25 cellular contexts compared by ENCODE assay signal in the genomic region with DNA sequence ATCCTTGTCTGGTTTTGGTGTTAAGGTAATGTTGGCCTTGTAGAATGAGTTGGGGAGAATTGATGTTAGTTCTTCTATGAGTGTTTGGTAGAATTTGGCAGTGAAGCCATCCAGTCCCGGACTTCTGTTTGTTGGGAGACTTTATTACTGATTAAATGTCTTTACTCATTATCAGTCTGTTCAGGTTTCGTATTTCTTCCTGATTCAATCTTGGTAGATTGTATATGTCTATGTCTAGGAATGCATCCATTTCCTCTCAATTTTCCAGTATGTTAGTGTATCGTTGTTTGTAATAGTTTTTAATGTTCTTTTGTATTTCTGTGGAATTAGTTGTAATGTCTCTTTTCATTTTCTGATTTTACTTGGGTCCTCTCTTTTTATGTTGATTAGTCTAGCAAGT. TPM values are rescaled to one million over a fixed set of nuclear protein-coding genes. Genes with fewer than 3 reads are reported as not detected.
DNase-seq lines count a peak whose midpoint lies in the region; ATAC-seq and TF ChIP-seq lines count a peak whose summit lies in the region.
"Had no signal": no experiment of that assay in that cellular context is flagged by ENCODE, and none has a peak within 500 bp of the region (broad histone marks: within the 10 kb centered on the region; RNA-seq: fewer than 3 reads in every experiment).

No MANE protein-coding gene starts in this region.

- CTCF ChIA-PET in activated CD4-positive, alpha-beta memory T cell treated with anti-CD3 and anti-CD28 coated beads for 36 hours (lab: Charles Lee): interaction anchor here (1.4 kb wide), 1 partner anchor 40 kb away, joined by 3 read pairs; a partner anchor contains a TSS
- CTCF ChIA-PET in activated CD4-positive, alpha-beta memory T cell treated with anti-CD3 and anti-CD28 coated beads, Interleukin-2, amount 10 ng/mL, durations not matched to agents 7 days and 5 days (lab: Charles Lee): interaction anchor here (1.2 kb wide), 1 partner anchor 18 kb away, joined by 3 read pairs; no protein-coding TSS in a partner anchor

- ATAC-seq in activated T-helper 17 cell treated with anti-CD3 and anti-CD28 coated beads, Interleukin-2, amount 50 U/mL, for 72 hours (replicated peaks): no peak
- no peak for ATAC-seq in GM21619 (IDR thresholded peaks at IDR 0.05; ENCODE audit: unreplicated experiment)
- ATAC-seq: gastroesophageal sphincter, GM12878, lower lobe of right lung had no signal

- no peaks in the 10 kb centered on the region for H3K27me3 Mint-ChIP-seq in activated CD4-positive, alpha-beta memory T cell treated with anti-CD3 and anti-CD28 coated beads for 36 hours
- no peaks in the 10 kb centered on the region for H3K27me3 Mint-ChIP-seq in activated CD4-positive, alpha-beta memory T cell treated with anti-CD3 and anti-CD28 coated beads, Interleukin-2, amount 10 ng/mL, durations not matched to agents 7 days and 5 days
- no peaks in the 10 kb centered on the region for H3K27me3 Mint-ChIP-seq in activated T-helper 17 cell treated with anti-CD3 and anti-CD28 coated beads, Interleukin-2, amount 50 U/mL, for 72 hours
- H3K27me3 Mint-ChIP-seq in immature natural killer cell (ENCODE audit: low read depth in 3 of 3): peaks cover 0 to 2% (median 0%) of the 10 kb centered on the region in 3 donors
- H3K27me3 Mint-ChIP-seq: brain had no signal

- H3K27ac Mint-ChIP-seq in activated CD4-positive, alpha-beta memory T cell treated with anti-CD3 and anti-CD28 coated beads for 36 hours: peak overlapping the region; percentile 13
- H3K27ac Mint-ChIP-seq in activated CD4-positive, alpha-beta memory T cell treated with anti-CD3 and anti-CD28 coated beads, Interleukin-2, amount 10 ng/mL, durations not matched to agents 7 days and 5 days: no peak overlapping the region
- H3K27ac Mint-ChIP-seq in activated T-helper 17 cell treated with anti-CD3 and anti-CD28 coated beads, Interleukin-2, amount 50 U/mL, for 72 hours: peak overlapping the region; percentile 75
- peak overlapping the region; percentile 56 to 87 (median 80) for H3K27ac Mint-ChIP-seq in immature natural killer cell
- H3K27ac Mint-ChIP-seq: brain had no signal

- TF ChIP-seq POLR2A in spleen (IDR thresholded peaks at IDR 0.05): no peak

- 92 to 96% (median 93%) methylated on average over 3 of the region's 3 CpGs for WGBS in spleen, 5 donors

- peaks cover 39% of the 10 kb centered on the region for H3K36me3 Mint-ChIP-seq in activated CD4-positive, alpha-beta memory T cell treated with anti-CD3 and anti-CD28 coated beads for 36 hours
- peaks cover 68% of the 10 kb centered on the region for H3K36me3 Mint-ChIP-seq in activated CD4-positive, alpha-beta memory T cell treated with anti-CD3 and anti-CD28 coated beads, Interleukin-2, amount 10 ng/mL, durations not matched to agents 7 days and 5 days (ENCODE audit: low read depth)
- H3K36me3 Mint-ChIP-seq in activated T-helper 17 cell treated with anti-CD3 and anti-CD28 coated beads, Interleukin-2, amount 50 U/mL, for 72 hours (ENCODE audit: low read depth): peaks cover 52% of the 10 kb centered on the region
- H3K36me3 Mint-ChIP-seq in immature natural killer cell: peaks cover 4 to 15% (median 6%) of the 10 kb centered on the region in 3 donors

- POLR2A ChIA-PET in activated CD4-positive, alpha-beta memory T cell treated with anti-CD3 and anti-CD28 coated beads for 36 hours (lab: Charles Lee): no interaction called here
- POLR2A ChIA-PET in activated CD4-positive, alpha-beta memory T cell treated with anti-CD3 and anti-CD28 coated beads, Interleukin-2, amount 10 ng/mL, durations not matched to agents 7 days and 5 days (lab: Charles Lee): no interaction called here

- peaks cover 13 to 80% (median 64%) of the 10 kb centered on the region in 6 donors for H3K4me1 ChIP-seq in spleen
- H3K4me1 ChIP-seq: prostate gland had no signal

- H3K27me3 ChIP-seq in spleen (replicated peaks in 1 of 7): no peaks in the 10 kb centered on the region
- H3K27me3 ChIP-seq: gastroesophageal sphincter, neutrophil had no signal

- TF ChIP-seq CTCF in spleen (IDR thresholded peaks at IDR 0.05 in 8 of 11, conservative IDR thresholded peaks at IDR 0.05 in 3 of 11): no peak

- H3K36me3 ChIP-seq in spleen: peaks cover 0 to 19% (median under 1%) of the 10 kb centered on the region in 6 donors
- H3K36me3 ChIP-seq: lower lobe of right lung, neutrophil, prostate gland had no signal

- intact Hi-C loops in activated CD4-positive, alpha-beta memory T cell treated with anti-CD3 and anti-CD28 coated beads for 36 hours (cut with micrococcal nuclease): no loop called here
- intact Hi-C loops in spleen (cut with DNase I; ENCODE audit: low total_unique reads): no loop called here

- DNase-seq in activated CD4-positive, alpha-beta memory T cell treated with anti-CD3 and anti-CD28 coated beads for 36 hours: no peak
- DNase-seq in activated CD4-positive, alpha-beta memory T cell treated with anti-CD3 and anti-CD28 coated beads, Interleukin-2, amount 10 ng/mL, durations not matched to agents 7 days and 5 days: no peak
- DNase-seq in immature natural killer cell (no peak), C1 segment of cervical spinal cord (lab: John Stamatoyannopoulos, UW) (no peak), spleen (no peak), EL (no peak)
- DNase-seq: activated CD4-positive, alpha-beta T cell treated with anti-CD3 and anti-CD28 coated beads, Interleukin-2, amount 50 U/mL, for 1 hour; activated effector memory CD4-positive, alpha-beta T cell treated with anti-CD3 and anti-CD28 coated beads, Interleukin-2, amount 50 U/mL, for 16 hours; COR-L47; DMS79 treated with DMSO at 0.1 percent for 48 hours; kidney; lower lobe of right lung; NCI-H1048; NCI-H187; NCI-H2171 treated with DMSO at 0.1 percent for 48 hours; NCI-H524; trophoblast cell had no signal

- H3K27ac ChIP-seq in spleen: peak overlapping the region in 1 of 8 donors; percentile 10
- H3K27ac ChIP-seq: 22Rv1, gastroesophageal sphincter, lower lobe of right lung, neutrophil, prostate gland had no signal

- H3K9me3 ChIP-seq in spleen: peaks cover 9 to 37% (median 28%) of the 10 kb centered on the region in 8 donors
- H3K9me3 ChIP-seq: neutrophil, prostate gland had no signal

- H3K4me3 ChIP-seq in spleen: no peak overlapping the region
- H3K4me3 ChIP-seq: gastroesophageal sphincter, GM12878, lower lobe of right lung, prostate gland had no signal

- H3K4me1 Mint-ChIP-seq in activated CD4-positive, alpha-beta memory T cell treated with anti-CD3 and anti-CD28 coated beads for 36 hours (ENCODE audit: low read depth): peaks cover 63% of the 10 kb centered on the region
- H3K4me1 Mint-ChIP-seq in activated CD4-positive, alpha-beta memory T cell treated with anti-CD3 and anti-CD28 coated beads, Interleukin-2, amount 10 ng/mL, durations not matched to agents 7 days and 5 days: peaks cover 52% of the 10 kb centered on the region
- H3K4me1 Mint-ChIP-seq in activated T-helper 17 cell treated with anti-CD3 and anti-CD28 coated beads, Interleukin-2, amount 50 U/mL, for 72 hours: peaks cover 46% of the 10 kb centered on the region
- H3K4me1 Mint-ChIP-seq in immature natural killer cell: peaks cover 77 to 88% of the 10 kb centered on the region in 2 donors

- peaks cover 30% of the 10 kb centered on the region for H3K9me3 Mint-ChIP-seq in activated CD4-positive, alpha-beta memory T cell treated with anti-CD3 and anti-CD28 coated beads for 36 hours
- peaks cover 27% of the 10 kb centered on the region for H3K9me3 Mint-ChIP-seq in activated CD4-positive, alpha-beta memory T cell treated with anti-CD3 and anti-CD28 coated beads, Interleukin-2, amount 10 ng/mL, durations not matched to agents 7 days and 5 days
- peaks cover 4% of the 10 kb centered on the region for H3K9me3 Mint-ChIP-seq in activated T-helper 17 cell treated with anti-CD3 and anti-CD28 coated beads, Interleukin-2, amount 50 U/mL, for 72 hours
- H3K9me3 Mint-ChIP-seq in immature natural killer cell: peaks cover 0 to 12% (median 9%) of the 10 kb centered on the region in 6 donors

- H3K4me3 Mint-ChIP-seq in activated CD4-positive, alpha-beta memory T cell treated with anti-CD3 and anti-CD28 coated beads for 36 hours: no peak overlapping the region
- no peak overlapping the region for H3K4me3 Mint-ChIP-seq in activated CD4-positive, alpha-beta memory T cell treated with anti-CD3 and anti-CD28 coated beads, Interleukin-2, amount 10 ng/mL, durations not matched to agents 7 days and 5 days
- H3K4me3 Mint-ChIP-seq in activated T-helper 17 cell treated with anti-CD3 and anti-CD28 coated beads, Interleukin-2, amount 50 U/mL, for 72 hours: peak overlapping the region; percentile 44
- peak overlapping the region in 2 of 5 donors; percentile 40 to 51 for H3K4me3 Mint-ChIP-seq in immature natural killer cell
- H3K4me3 Mint-ChIP-seq: brain had no signal

RNA-seq across cellular contexts. Expression of a gene that starts 39.4 kb away (rescaled TPM):
- total RNA-seq in activated CD4-positive, alpha-beta memory T cell treated with anti-CD3 and anti-CD28 coated beads for 36 hours: 10 to 100 TPM; 32.3 to 38.0 TPM
- 10 to 100 TPM; 50.8 to 51.3 TPM for total RNA-seq in activated CD4-positive, alpha-beta memory T cell treated with anti-CD3 and anti-CD28 coated beads, Interleukin-2, amount 10 ng/mL, durations not matched to agents 7 days and 5 days
- total RNA-seq in activated T-helper 17 cell treated with anti-CD3 and anti-CD28 coated beads, Interleukin-2, amount 50 U/mL, for 72 hours: 10 to 100 TPM; 37.5 to 41.6 TPM
- 10 to 100 TPM; 46.2 to 68.9 (median 46.3) TPM for polyA plus RNA-seq in immature natural killer cell
- 10 to 100 TPM; 41.9 to 54.7 (median 48.3) TPM for total RNA-seq in spleen
- 10 to 100 TPM; 12.5 to 21.9 (median 19.5) TPM for polyA plus RNA-seq in spleen

RNA-seq across cellular contexts. Expression of a gene that starts 56.4 kb away (rescaled TPM):
- total RNA-seq in activated CD4-positive, alpha-beta memory T cell treated with anti-CD3 and anti-CD28 coated beads for 36 hours: under 1 TPM; 0.80 to 0.97 TPM
- 1 to 10 TPM; 1.4 to 1.6 TPM for total RNA-seq in activated CD4-positive, alpha-beta memory T cell treated with anti-CD3 and anti-CD28 coated beads, Interleukin-2, amount 10 ng/mL, durations not matched to agents 7 days and 5 days
- 1 to 10 TPM; 1.6 to 3.7 TPM for total RNA-seq in activated T-helper 17 cell treated with anti-CD3 and anti-CD28 coated beads, Interleukin-2, amount 50 U/mL, for 72 hours
- polyA plus RNA-seq in immature natural killer cell (under 1 TPM in 2 of 3 donors, not detected in 1; 0.55 to 0.73 TPM), spleen (1 to 10 TPM in 1 of 3 donors, under 1 TPM in 2; 0.85 to 1.7 (median 0.96) TPM)
- 1 to 10 TPM in 2 of 7 donors, under 1 TPM in 5; 0.33 to 3.1 (median 0.67) TPM for total RNA-seq in spleen
